Comparison of ENCODE assay signal across 12 cellular contexts in the genomic region with DNA sequence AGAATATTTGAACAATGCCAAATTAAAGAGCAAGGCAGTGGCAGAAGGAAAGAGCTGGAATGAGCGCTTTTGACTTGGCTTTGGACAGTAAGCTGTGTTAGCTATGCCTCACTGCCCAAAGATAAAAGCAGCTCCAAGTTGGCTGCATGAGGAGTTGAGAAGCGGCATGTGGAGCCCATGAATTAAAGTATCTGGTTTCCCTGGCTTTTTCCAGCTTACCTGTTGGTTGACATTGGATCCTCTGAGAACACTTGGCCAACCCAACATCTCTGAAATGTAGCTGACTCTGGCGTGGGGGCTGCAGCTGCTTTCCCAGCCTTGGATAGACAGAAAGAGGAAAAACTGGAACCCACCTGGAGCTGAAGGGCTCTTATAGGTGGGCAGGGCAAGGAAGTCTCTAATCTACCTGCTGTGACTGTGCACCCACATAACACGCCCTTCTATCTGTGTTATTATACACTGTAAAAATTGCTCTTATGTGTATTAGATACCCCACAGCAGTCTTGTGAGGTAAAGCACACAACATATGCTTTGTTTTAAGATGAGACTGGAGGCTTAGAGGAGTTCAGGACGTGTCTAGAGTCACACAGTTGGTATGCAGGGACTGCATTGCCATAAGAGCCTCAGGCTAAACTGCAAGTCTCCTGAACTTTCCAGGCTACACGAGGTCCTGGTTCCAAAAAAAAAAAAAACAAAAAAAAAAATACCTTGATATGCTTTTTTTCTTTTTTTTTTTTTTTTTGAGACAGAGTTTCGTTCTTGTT. TPM values are rescaled to one million over a fixed set of nuclear protein-coding genes. Genes with fewer than 3 reads are reported as not detected.
DNase-seq lines count a peak whose midpoint lies in the region; ATAC-seq lines count a peak whose summit lies in the region.
"Had no signal": no experiment of that assay in that cellular context is flagged by ENCODE, and none has a peak within 500 bp of the region (broad histone marks: within the 10 kb centered on the region; RNA-seq: fewer than 3 reads in every experiment).

No MANE protein-coding gene starts in this region.

- peaks cover 28% of the 10 kb centered on the region for H3K36me3 ChIP-seq in MG63

- in situ Hi-C loops in Caki2 (cut with HindIII; ENCODE audit: low pct_unique_long_range_greater_than_20kb, low sequenced_read_pairs) (no loop called here), SK-MEL-5 (cut with HindIII; ENCODE audit: low pct_unique_long_range_greater_than_20kb, low sequenced_read_pairs) (no loop called here)

- H3K27me3 ChIP-seq in MG63: no peaks in the 10 kb centered on the region

- DNase-seq in Caki2 (ENCODE audit: low read depth) (peak; percentile 67), MG63 (peak; percentile 47), SK-MEL-5 (ENCODE audit: low read depth, low spot score) (peak; percentile 65), left kidney (ENCODE audit: low read depth, low spot score) (peak; percentile 96), NCI-H1048 (lab: John Stamatoyannopoulos, UW) (no peak), NCI-H146 (lab: John Stamatoyannopoulos, UW) (no peak), SK-N-DZ (ENCODE audit: low spot score) (no peak)
- DNase-seq: NCI-H774; stimulated activated CD4-positive, alpha-beta T cell treated with anti-CD3 and anti-CD28 coated beads, Interleukin-12 subunit alpha, Interleukin-12 subunit beta, amount 100 ng/mL, for 4 hours; stimulated activated naive CD8-positive, alpha-beta T cell treated with anti-CD3 and anti-CD28 coated beads, Interleukin-15, amount 100 ng/mL, for 72 hours had no signal

- H3K4me3 ChIP-seq in MG63: no peak overlapping the region

- H3K9me3 ChIP-seq in MG63: no peaks in the 10 kb centered on the region

- no peak for ATAC-seq in GM19035 (IDR thresholded peaks at IDR 0.05; ENCODE audit: unreplicated experiment)
- ATAC-seq: activated CD4-positive, CD25-positive, alpha-beta regulatory T cell treated with anti-CD3 and anti-CD28 coated beads, Interleukin-2, amount 50 U/mL, for 24 hours; stimulated activated naive CD8-positive, alpha-beta T cell treated with anti-CD3 and anti-CD28 coated beads, Interleukin-15, amount 100 ng/mL, for 72 hours had no signal

RNA-seq across cellular contexts. Expression of gene UBASH3B, which starts 5.8 kb away (rescaled TPM):
- 29.4 and 31.6 TPM in 2 replicates for total RNA-seq in Caki2 (2014; rRNA removed; shearing (Covaris generic); ENCODE audit: low replicate concordance)
- 9.4 and 16.4 TPM in 2 replicates for total RNA-seq in MG63 (2014; rRNA removed; shearing (Covaris generic); ENCODE audit: low replicate concordance)
- total RNA-seq in SK-MEL-5 (2014; rRNA removed; shearing (Covaris generic)): 12.4 and 12.8 TPM in 2 replicates
- 18.9 and 32.5 TPM in 2 replicates for polyA plus RNA-seq in SK-MEL-5 (2015; cell fraction: cytosol; rRNA removed)
- polyA plus RNA-seq in SK-MEL-5 (2015; cell fraction: nucleus; rRNA removed): 10.6 and 13.3 TPM in 2 replicates
- 0.39 and 0.54 TPM in 2 replicates for polyA plus RNA-seq in SK-N-DZ (2014; cell fraction: cytosol; rRNA removed)
- 0.03 and 0.14 TPM in 2 replicates for polyA plus RNA-seq in SK-N-DZ (2014; cell fraction: nucleus; rRNA removed)

Comparison
In these comparisons a context has a peak if more than half of its experiments do, and no peak if none do; other contexts are left out.
1. DNase-seq: peak in Caki2 (single experiment), MG63 (single experiment), SK-MEL-5 (single experiment) and left kidney (single experiment); none in NCI-H1048 (single experiment), NCI-H146 (single experiment) and SK-N-DZ (single experiment).